Comparison of ENCODE assay signal across 21 cellular contexts in genomic region chr18:40555914-40556313, GRCh38.
"Had no signal": no experiment of that assay in that cellular context is flagged by ENCODE, and none has a peak within 500 bp of the region (broad histone marks: within the 10 kb centered on the region; RNA-seq: fewer than 3 reads in every experiment).

No MANE protein-coding gene starts in this region.

- H3K79me2 ChIP-seq: parathyroid adenoma had no signal

- H3K27me3 ChIP-seq: neutrophil, testis, upper lobe of left lung had no signal

- H3K36me3 ChIP-seq: left ventricle myocardium inferior, neutrophil, upper lobe of left lung, WERI-Rb-1 had no signal

- H3K9me3 ChIP-seq: left ventricle myocardium inferior, neutrophil, testis, upper lobe of left lung had no signal

- ATAC-seq: activated CD4-positive, alpha-beta T cell treated with anti-CD3 and anti-CD28 coated beads for 36 hours; effector memory CD8-positive, alpha-beta T cell; natural killer cell; T-helper 17 cell had no signal

- DNase-seq: activated CD4-positive, alpha-beta memory T cell treated with anti-CD3 and anti-CD28 coated beads for 36 hours; activated CD4-positive, alpha-beta T cell treated with anti-CD3 and anti-CD28 coated beads for 36 hours; activated effector memory CD4-positive, alpha-beta T cell treated with Interleukin-2 at 50 U/mL for 16 hours; activated T-cell treated with anti-CD3 and anti-CD28 coated beads, Interleukin-2, amount 50 U/mL, for 24 hours; amniotic stem cell; cerebellar nuclear complex; dermis blood vessel endothelial cell; effector memory CD8-positive, alpha-beta T cell; hippocampal formation; kidney; left ventricle myocardium inferior; natural killer cell; stimulated activated CD4-positive, alpha-beta T cell treated with anti-CD3 and anti-CD28 coated beads, Interleukin-4, amount 100 ng/mL, for 4 hours; stimulated activated CD8-positive, alpha-beta memory T cell treated with anti-CD3 and anti-CD28 coated beads, Interleukin-4, amount 100 ng/mL, for 48 hours; T-helper 17 cell; testis; upper lobe of left lung; WERI-Rb-1 had no signal

- H2AFZ ChIP-seq: parathyroid adenoma had no signal

- H3K27ac ChIP-seq: epithelial cell of prostate, left ventricle myocardium inferior, neutrophil, parathyroid adenoma, testis, upper lobe of left lung, WERI-Rb-1 had no signal

- H3K4me1 ChIP-seq: left ventricle myocardium inferior, parathyroid adenoma, testis, upper lobe of left lung had no signal

- H3K4me3 ChIP-seq: left ventricle myocardium inferior, testis, upper lobe of left lung had no signal
